Comparison of ENCODE assay signal across 1 cellular context in genomic region chr16:54720259-54720658, GRCh38.
TF ChIP-seq lines count a peak whose summit lies in the region.

No MANE protein-coding gene starts in this region.

TF ChIP-seq in HepG2, 621 proteins besides CTCF, POLR2A, EP300 and RAD21 (continued from another document):
- TF ChIP-seq MLX (CRISPR knock-in tag; IDR thresholded peaks at IDR 0.05): no peak
- TF ChIP-seq ZFP82 (CRISPR knock-in tag; IDR thresholded peaks at IDR 0.05; ENCODE audit: borderline replicate concordance): no peak
TF ChIP-seq in HepG2: peak in this region for 1.
